In genomic region chr20:2260250-2260649, GRCh38 we compare ENCODE assay signal across 27 cellular contexts. TPM values are rescaled to one million over a fixed set of nuclear protein-coding genes. Genes with fewer than 3 reads are reported as not detected.
"Had no signal": no experiment of that assay in that cellular context is flagged by ENCODE, and none has a peak within 500 bp of the region (broad histone marks: within the 10 kb centered on the region; RNA-seq: fewer than 3 reads in every experiment).

No MANE protein-coding gene starts in this region.

- H3K36me3 Mint-ChIP-seq: activated naive CD4-positive, alpha-beta T cell treated with anti-CD3 and anti-CD28 coated beads, Interleukin-2, amount 10 ng/mL, durations not matched to agents 7 days and 5 days; activated naive CD8-positive, alpha-beta T cell treated with anti-CD3 and anti-CD28 coated beads, Interleukin-2, amount 10 ng/mL, durations not matched to agents 7 days and 5 days; IgD-negative memory B cell; T-cell had no signal

- H3K4me3 Mint-ChIP-seq: activated CD4-positive, alpha-beta memory T cell treated with anti-CD3 and anti-CD28 coated beads, Interleukin-2, amount 10 ng/mL, durations not matched to agents 7 days and 5 days; activated CD4-positive, alpha-beta T cell treated with anti-CD3 and anti-CD28 coated beads for 36 hours; activated naive CD4-positive, alpha-beta T cell treated with anti-CD3 and anti-CD28 coated beads, Interleukin-2, amount 10 ng/mL, durations not matched to agents 7 days and 5 days; activated naive CD8-positive, alpha-beta T cell treated with anti-CD3 and anti-CD28 coated beads, Interleukin-2, amount 10 ng/mL, durations not matched to agents 7 days and 5 days; activated T-cell treated with anti-CD3 and anti-CD28 coated beads, Interleukin-2, amount 50 U/mL, for 72 hours; central memory CD8-positive, alpha-beta T cell; T-cell had no signal

- H3K9me3 ChIP-seq: adrenal gland had no signal

- DNase-seq: activated CD4-positive, alpha-beta memory T cell treated with anti-CD3 and anti-CD28 coated beads, Interleukin-2, amount 10 ng/mL, durations not matched to agents 7 days and 5 days; activated CD4-positive, alpha-beta T cell treated with anti-CD3 and anti-CD28 coated beads for 36 hours; activated CD4-positive, alpha-beta T cell treated with anti-CD3 and anti-CD28 coated beads, Interleukin-2, amount 50 U/mL, for 1 hour; activated CD8-positive, alpha-beta memory T cell treated with anti-CD3 and anti-CD28 coated beads, Interleukin-2, amount 50 U/mL, for 4 hours; activated gamma-delta T cell treated with Interleukin-2 at 50 U/mL for 16 hours; activated naive CD4-positive, alpha-beta T cell treated with anti-CD3 and anti-CD28 coated beads, Interleukin-2, amount 10 ng/mL, durations not matched to agents 7 days and 5 days; activated naive CD8-positive, alpha-beta T cell treated with anti-CD3 and anti-CD28 coated beads, Interleukin-2, amount 10 ng/mL, durations not matched to agents 7 days and 5 days; activated T-cell treated with anti-CD3 and anti-CD28 coated beads, Interleukin-2, amount 50 U/mL, for 72 hours; anterior cingulate cortex; KG1; NCI-H1092; NCI-H1417; NCI-H510A; PC-9; T-cell; WERI-Rb-1 had no signal

- ATAC-seq: activated CD4-positive, alpha-beta T cell treated with anti-CD3 and anti-CD28 coated beads for 36 hours; activated T-cell treated with anti-CD3 and anti-CD28 coated beads, Interleukin-2, amount 50 U/mL, for 72 hours; Right ventricle myocardium inferior; T-cell had no signal

- H3K4me3 ChIP-seq: adrenal gland, PC-9, SK-N-MC had no signal

- H3K4me1 Mint-ChIP-seq: activated CD4-positive, alpha-beta T cell treated with anti-CD3 and anti-CD28 coated beads for 36 hours; central memory CD8-positive, alpha-beta T cell had no signal

- H3K27me3 ChIP-seq: adrenal gland had no signal

- H3K9me3 Mint-ChIP-seq: activated CD4-positive, alpha-beta memory T cell treated with anti-CD3 and anti-CD28 coated beads, Interleukin-2, amount 10 ng/mL, durations not matched to agents 7 days and 5 days; activated naive CD4-positive, alpha-beta T cell treated with anti-CD3 and anti-CD28 coated beads, Interleukin-2, amount 10 ng/mL, durations not matched to agents 7 days and 5 days; activated naive CD8-positive, alpha-beta T cell treated with anti-CD3 and anti-CD28 coated beads, Interleukin-2, amount 10 ng/mL, durations not matched to agents 7 days and 5 days; activated T-cell treated with anti-CD3 and anti-CD28 coated beads, Interleukin-2, amount 50 U/mL, for 72 hours; activated T-helper 2 cell treated with anti-CD3 and anti-CD28 coated beads, Interferon-gamma antibody, Interleukin-2, Interleukin-4, amounts not matched to agents 10 μg/mL and 5 μg/mL and 100 μg/mL, durations not matched to agents 14 hours and 24 hours and 36 hours; central memory CD8-positive, alpha-beta T cell; IgD-negative memory B cell; T-cell had no signal

- H3K27ac Mint-ChIP-seq: activated CD4-positive, alpha-beta memory T cell treated with anti-CD3 and anti-CD28 coated beads, Interleukin-2, amount 10 ng/mL, durations not matched to agents 7 days and 5 days; activated CD4-positive, alpha-beta T cell treated with anti-CD3 and anti-CD28 coated beads for 36 hours; activated naive CD4-positive, alpha-beta T cell treated with anti-CD3 and anti-CD28 coated beads, Interleukin-2, amount 10 ng/mL, durations not matched to agents 7 days and 5 days; activated naive CD8-positive, alpha-beta T cell treated with anti-CD3 and anti-CD28 coated beads, Interleukin-2, amount 10 ng/mL, durations not matched to agents 7 days and 5 days; activated T-cell treated with anti-CD3 and anti-CD28 coated beads, Interleukin-2, amount 50 U/mL, for 72 hours; activated T-helper 2 cell treated with anti-CD3 and anti-CD28 coated beads, Interferon-gamma antibody, Interleukin-2, Interleukin-4, amounts not matched to agents 10 μg/mL and 5 μg/mL and 100 μg/mL, durations not matched to agents 14 hours and 24 hours and 36 hours; IgD-negative memory B cell; T-cell had no signal

- H2AFZ ChIP-seq: PC-9 had no signal

- H3K36me3 ChIP-seq: adrenal gland, WERI-Rb-1 had no signal

- H3K27ac ChIP-seq: adrenal gland, PC-9, SK-N-MC, WERI-Rb-1 had no signal

- H3K4me2 ChIP-seq: PC-9 had no signal

- H3K4me1 ChIP-seq: adrenal gland had no signal

RNA-seq across cellular contexts. Expression of gene TGM3, which starts 35.6 kb away (rescaled TPM):
- total RNA-seq: activated CD4-positive, alpha-beta memory T cell treated with anti-CD3 and anti-CD28 coated beads, Interleukin-2, amount 10 ng/mL, durations not matched to agents 7 days and 5 days; activated CD4-positive, alpha-beta T cell treated with anti-CD3 and anti-CD28 coated beads for 36 hours; activated CD8-positive, alpha-beta memory T cell treated with anti-CD3 and anti-CD28 coated beads for 36 hours; activated naive CD8-positive, alpha-beta T cell treated with anti-CD3 and anti-CD28 coated beads, Interleukin-2, amount 10 ng/mL, durations not matched to agents 7 days and 5 days; activated T-cell treated with anti-CD3 and anti-CD28 coated beads, Interleukin-2, amount 50 U/mL, for 72 hours; activated T-helper 2 cell treated with anti-CD3 and anti-CD28 coated beads, Interferon-gamma antibody, Interleukin-2, Interleukin-4, amounts not matched to agents 10 μg/mL and 5 μg/mL and 100 μg/mL, durations not matched to agents 14 hours and 24 hours and 36 hours; LHCN-M2; M059J; PC-9; Right ventricle myocardium inferior; RPMI7951; T-cell; T-helper 2 cell treated with Interferon-gamma antibody and Interleukin-4, amounts not matched to agents 100 ng/mL and 5 ng/mL, for 36 hours had no signal
- polyA plus RNA-seq: IgD-negative memory B cell had no signal
